8 cellular contexts compared by ENCODE assay signal in the genomic region with DNA sequence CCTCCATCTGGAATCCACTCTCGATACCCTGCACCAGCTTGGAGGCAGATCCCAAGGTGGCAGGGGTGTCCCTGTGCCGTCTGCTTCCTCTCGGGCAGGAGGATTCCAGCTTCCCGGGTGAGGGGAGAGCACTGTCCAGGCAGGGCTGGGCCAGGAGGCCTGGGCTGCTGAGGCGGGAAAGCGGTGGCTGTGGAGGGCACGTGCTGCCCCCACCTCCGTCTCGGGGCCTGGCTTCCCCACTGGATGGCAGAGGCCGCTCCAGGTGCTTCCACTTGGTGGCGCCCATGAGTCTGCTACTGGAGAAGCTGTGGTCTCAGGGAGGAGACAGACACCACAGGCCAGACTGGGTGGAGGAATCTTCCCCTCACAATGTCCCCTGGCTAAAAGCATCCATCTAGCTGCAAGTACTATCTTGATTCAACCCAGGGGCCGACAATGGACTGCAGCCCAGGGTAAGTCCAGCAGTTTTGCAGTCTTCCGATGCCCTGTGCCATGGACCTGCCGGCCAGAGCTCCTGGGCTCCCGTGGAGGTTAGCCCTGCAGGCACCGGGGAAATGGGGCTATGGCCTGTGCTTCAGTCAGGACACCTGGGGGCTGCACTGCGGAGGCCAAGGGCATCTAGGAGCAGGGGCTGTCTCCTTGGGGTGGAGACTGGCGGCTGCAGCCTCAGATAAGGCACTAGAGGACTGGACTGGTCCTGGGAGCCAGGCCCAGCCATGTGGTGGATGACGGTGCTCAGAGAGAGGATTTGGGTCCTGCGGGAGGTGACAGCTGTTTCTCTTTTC. TPM values are rescaled to one million over a fixed set of nuclear protein-coding genes. Genes with fewer than 3 reads are reported as not detected.
A peak's percentile ranks its signal among the peaks of the same experiment; 100 is the strongest.
DNase-seq lines count a peak whose midpoint lies in the region; TF ChIP-seq lines count a peak whose summit lies in the region.

No MANE protein-coding gene starts in this region.

- H3K79me2 ChIP-seq in hepatocyte = no peaks in the 10 kb centered on the region

- no peaks in the 10 kb centered on the region for H3K36me3 ChIP-seq in hepatocyte (replicated peaks; ENCODE audit: insufficient read depth, low read depth)

- WGBS in hepatocyte (ENCODE audit: low lambda C conversion rate, missing lambda C conversion rate) = 90% methylated on average over 20 of the region's 20 CpGs

- H3K9me3 ChIP-seq in hepatocyte (ENCODE audit: low read depth) = no peaks in the 10 kb centered on the region

- H3K4me3 ChIP-seq in GM12865 (ENCODE audit: low read depth, low read length) = no peak overlapping the region
- no peak overlapping the region for H3K4me3 ChIP-seq in hepatocyte

- no peak overlapping the region for H3K4me2 ChIP-seq in hepatocyte

- H3K27ac ChIP-seq in hepatocyte = no peak overlapping the region

- DNase-seq in GM12865 (ENCODE audit: low read depth) (no peak), NCI-H1694 (lab: John Stamatoyannopoulos, UW) (peak; percentile 8), hepatocyte (ENCODE audit: low spot score) (peak; percentile 46), NCI-H526 treated with DMSO at 0.1 percent for 48 hours (lab: John Stamatoyannopoulos, UW) (no peak), amniotic stem cell (lab: John Stamatoyannopoulos, UW) (no peak), ureter (ENCODE audit: low spot score) (no peak)
- peak; percentile 35 for DNase-seq in activated naive CD4-positive, alpha-beta T cell treated with Interleukin-2 at 50 U/mL for 16 hours
- DNase-seq in stimulated activated CD8-positive, alpha-beta memory T cell treated with anti-CD3 and anti-CD28 coated beads, Interleukin-4, amount 100 ng/mL, for 48 hours = peak; percentile 76

- H3K27me3 ChIP-seq in hepatocyte = no peaks in the 10 kb centered on the region

- TF ChIP-seq CTCF in GM12865 (IDR thresholded peaks at IDR 0.05; ENCODE audit: insufficient read depth, low read depth, low read length, missing control alignments) = peak; percentile 43
- TF ChIP-seq CTCF in hepatocyte (IDR thresholded peaks at IDR 0.05; ENCODE audit: poor library complexity) = peak; percentile 30

- no peak overlapping the region for H2AFZ ChIP-seq in hepatocyte

- H3K9me2 ChIP-seq in hepatocyte (replicated peaks; ENCODE audit: insufficient read depth) = no peaks in the 10 kb centered on the region

- no peaks in the 10 kb centered on the region for H3K4me1 ChIP-seq in hepatocyte (ENCODE audit: insufficient read depth)

- H4K20me1 ChIP-seq in hepatocyte (ENCODE audit: insufficient read depth, poor library complexity, severe bottlenecking) = no peaks in the 10 kb centered on the region

RNA-seq across cellular contexts. Expression of a gene that starts 41.3 kb away (rescaled TPM):
- total RNA-seq in hepatocyte (42.2 and 48.5 TPM in 2 replicates), ureter (93.9 TPM)
- polyA plus RNA-seq in hepatocyte = 31.2 and 33.4 TPM in 2 replicates

Comparison
In these comparisons a context has a peak if more than half of its experiments do, and no peak if none do; other contexts are left out.
1. DNase-seq: peak in NCI-H1694 (single experiment), activated naive CD4-positive, alpha-beta T cell treated with Interleukin-2 at 50 U/mL for 16 hours (single experiment), hepatocyte (single experiment) and stimulated activated CD8-positive, alpha-beta memory T cell treated with anti-CD3 and anti-CD28 coated beads, Interleukin-4, amount 100 ng/mL, for 48 hours (single experiment); none in GM12865 (single experiment), NCI-H526 treated with DMSO at 0.1 percent for 48 hours (single experiment), amniotic stem cell (single experiment) and ureter (single experiment).